18 cellular contexts compared by ENCODE assay signal in genomic region chr1:167546935-167547334, GRCh38. TPM values are rescaled to one million over a fixed set of nuclear protein-coding genes. Genes with fewer than 3 reads are reported as not detected.
DNase-seq lines count a peak whose midpoint lies in the region; ATAC-seq and TF ChIP-seq lines count a peak whose summit lies in the region.
"Had no signal": no experiment of that assay in that cellular context is flagged by ENCODE, and none has a peak within 500 bp of the region (broad histone marks: within the 10 kb centered on the region; RNA-seq: fewer than 3 reads in every experiment).

No MANE protein-coding gene starts in this region.

- POLR2A ChIA-PET in activated CD4-positive, alpha-beta T cell treated with anti-CD3 and anti-CD28 coated beads for 36 hours (lab: Charles Lee): interaction anchor here (0.6 kb wide), 1 partner anchor 157 kb away, joined by 4 read pairs; no protein-coding TSS in a partner anchor

- no peaks in the 10 kb centered on the region for H3K9me3 Mint-ChIP-seq in activated CD4-positive, alpha-beta T cell treated with anti-CD3 and anti-CD28 coated beads for 36 hours (ENCODE audit: low read depth)
- H3K9me3 Mint-ChIP-seq: CD4-positive, alpha-beta memory T cell; H9 had no signal

- H3K4me1 Mint-ChIP-seq in activated CD4-positive, alpha-beta T cell treated with anti-CD3 and anti-CD28 coated beads for 36 hours: peaks cover 28% of the 10 kb centered on the region

- H2AFZ ChIP-seq in Karpas-422 (ENCODE audit: low read length): no peak overlapping the region

- H3K27ac ChIP-seq in Karpas-422 (ENCODE audit: low read length): peak overlapping the region; percentile 88
- H3K27ac ChIP-seq in neutrophil: peak overlapping the region; percentile 93
- no peak overlapping the region for H3K27ac ChIP-seq in right lobe of liver
- H3K27ac ChIP-seq: 22Rv1, C4-2B had no signal

- 25% methylated on average over 1 of the region's 1 CpG for WGBS in right lobe of liver (ENCODE audit: insufficient coverage, low coverage, low lambda C conversion rate, missing lambda C conversion rate)

- no peak overlapping the region for H3K4me2 ChIP-seq in Karpas-422 (ENCODE audit: low read depth, low read length, poor library complexity, severe bottlenecking)
- H3K4me2 ChIP-seq: A549 had no signal

- CTCF ChIA-PET in activated CD4-positive, alpha-beta T cell treated with anti-CD3 and anti-CD28 coated beads for 36 hours (lab: Charles Lee): interaction anchor here (0.6 kb wide), 1 partner anchor 158 kb away, joined by 5 read pairs; no protein-coding TSS in a partner anchor

- no peaks in the 10 kb centered on the region for H3K9me3 ChIP-seq in Karpas-422 (ENCODE audit: low read length)
- no peaks in the 10 kb centered on the region for H3K9me3 ChIP-seq in neutrophil
- no peaks in the 10 kb centered on the region for H3K9me3 ChIP-seq in mucosa of descending colon
- no peaks in the 10 kb centered on the region for H3K9me3 ChIP-seq in right lobe of liver
- H3K9me3 ChIP-seq: A549 had no signal

- H3K36me3 ChIP-seq in Karpas-422 (ENCODE audit: insufficient read depth, low read length) (peaks cover 48% of the 10 kb centered on the region), neutrophil (no peaks in the 10 kb centered on the region), mucosa of descending colon (ENCODE audit: low read depth) (no peaks in the 10 kb centered on the region), right lobe of liver (peaks cover 0 to 24% (median 0%) of the 10 kb centered on the region in 4 donors)

- H4K20me1 ChIP-seq in Karpas-422 (ENCODE audit: insufficient read depth, low read depth, low read length): no peaks in the 10 kb centered on the region; the same call in 1 of the 2 replicates

- H3K4me1 ChIP-seq in Karpas-422 (ENCODE audit: low read length) (peaks cover 94% of the 10 kb centered on the region), neutrophil (ENCODE audit: control insufficient read depth in 1 of 2, insufficient read depth in 1 of 2, low read depth in 1 of 2, low read length in 1 of 2) (peaks cover 70 to 71% of the 10 kb centered on the region in 2 experiments), mucosa of descending colon (ENCODE audit: low read depth) (peaks cover 4% of the 10 kb centered on the region), right lobe of liver (peaks cover 0 to 68% (median 14%) of the 10 kb centered on the region in 4 donors)

- no peak for TF ChIP-seq POLR2A in right lobe of liver (IDR thresholded peaks at IDR 0.05)

- peaks cover 8% of the 10 kb centered on the region for H3K36me3 Mint-ChIP-seq in activated CD4-positive, alpha-beta T cell treated with anti-CD3 and anti-CD28 coated beads for 36 hours (ENCODE audit: low read depth)

- peak overlapping the region; percentile 42 for H3K27ac Mint-ChIP-seq in activated CD4-positive, alpha-beta T cell treated with anti-CD3 and anti-CD28 coated beads for 36 hours
- H3K27ac Mint-ChIP-seq: CD4-positive, alpha-beta memory T cell; H9 had no signal

- no peak overlapping the region for H3K4me3 Mint-ChIP-seq in activated CD4-positive, alpha-beta T cell treated with anti-CD3 and anti-CD28 coated beads for 36 hours
- H3K4me3 Mint-ChIP-seq: CD4-positive, alpha-beta memory T cell; H9 had no signal

- intact Hi-C loops in activated CD4-positive, alpha-beta T cell treated with anti-CD3 and anti-CD28 coated beads for 36 hours (cut with DNase I, micrococcal nuclease): no loop called here
- intact Hi-C loops in mucosa of descending colon (cut with DNase I, micrococcal nuclease): no loop called here
- intact Hi-C loops in right lobe of liver (cut with DNase I): no loop called here

- TF ChIP-seq CTCF in neutrophil (IDR thresholded peaks at IDR 0.05) (no peak), mucosa of descending colon (IDR thresholded peaks at IDR 0.05) (no peak), right lobe of liver (IDR thresholded peaks at IDR 0.05) (no peak)

- H3K27me3 Mint-ChIP-seq in activated CD4-positive, alpha-beta T cell treated with anti-CD3 and anti-CD28 coated beads for 36 hours: no peaks in the 10 kb centered on the region
- H3K27me3 Mint-ChIP-seq: CD4-positive, alpha-beta memory T cell had no signal

- no peak overlapping the region for H3K9ac ChIP-seq in Karpas-422 (ENCODE audit: low read length)

- H3K4me3 ChIP-seq in Karpas-422 (ENCODE audit: low read length) (no peak overlapping the region), neutrophil (ENCODE audit: low read depth in 1 of 2, low read length in 1 of 2) (no peak overlapping the region), mucosa of descending colon (no peak overlapping the region), right lobe of liver (no peak overlapping the region)
- H3K4me3 ChIP-seq: A549 had no signal

- H3K79me2 ChIP-seq in Karpas-422 (ENCODE audit: low read length): peaks cover 44% of the 10 kb centered on the region

- no peak for DNase-seq in activated CD4-positive, alpha-beta T cell treated with anti-CD3 and anti-CD28 coated beads for 36 hours
- DNase-seq in activated CD4-positive, alpha-beta T cell treated with anti-CD3 and anti-CD28 coated beads, Interleukin-2, amount 50 U/mL, for 48 hours: no peak
- no peak for DNase-seq in Karpas-422
- DNase-seq in mucosa of descending colon: no peak
- no peak for DNase-seq in medulla oblongata (ENCODE audit: extremely low spot score)
- DNase-seq in right lobe of liver: no peak
- DNase-seq: AML-193; Calu3; CD4-positive, alpha-beta memory T cell; DMS79 treated with DMSO at 0.1 percent for 48 hours; GF-D8; H9; IMR-90; KBM-7 had no signal

- H3K9me2 ChIP-seq in Karpas-422 (replicated peaks; ENCODE audit: insufficient read depth, low read length): no peaks in the 10 kb centered on the region

- no peak for ATAC-seq in activated CD4-positive, alpha-beta T cell treated with anti-CD3 and anti-CD28 coated beads for 36 hours
- ATAC-seq in mucosa of descending colon: no peak
- ATAC-seq in right lobe of liver: no peak
- ATAC-seq: A549 had no signal

- H3K27me3 ChIP-seq in Karpas-422 (ENCODE audit: low read length) (no peaks in the 10 kb centered on the region), neutrophil (no peaks in the 10 kb centered on the region), right lobe of liver (no peaks in the 10 kb centered on the region)

RNA-seq across cellular contexts. Expression of gene CREG1, which starts 6.6 kb away (rescaled TPM):
- 1 to 10 TPM; 8.8 to 9.4 TPM for total RNA-seq in activated CD4-positive, alpha-beta T cell treated with anti-CD3 and anti-CD28 coated beads for 36 hours
- total RNA-seq in Karpas-422 (2014; rRNA removed; shearing (Covaris generic); ENCODE audit: low replicate concordance): 51.1 and 102 TPM in 2 replicates
- total RNA-seq in mucosa of descending colon: 10 to 100 TPM; 47.8 to 70.6 (median 58.7) TPM
- 100 to 1,000 TPM in 5 of 6 experiments, 10 to 100 TPM in 1; 95.8 to 230 (median 171) TPM for total RNA-seq in right lobe of liver

RNA-seq across cellular contexts. Expression of gene CD247, which starts 28.6 kb away (rescaled TPM):
- total RNA-seq in activated CD4-positive, alpha-beta T cell treated with anti-CD3 and anti-CD28 coated beads for 36 hours: 100 to 1,000 TPM; 149 TPM
- total RNA-seq in Karpas-422 (2014; rRNA removed; shearing (Covaris generic); ENCODE audit: low replicate concordance): 41.3 and 56.1 TPM in 2 replicates
- total RNA-seq in mucosa of descending colon: 1 to 10 TPM; 4.6 to 6.1 (median 4.6) TPM
- total RNA-seq in right lobe of liver: 1 to 10 TPM in 2 of 6 experiments, under 1 TPM in 4; 0.48 to 2.2 (median 0.71) TPM
- total RNA-seq: IMR-90 had no signal

Comparison
In these comparisons a context has a peak if more than half of its experiments do, and no peak if none do; other contexts are left out.
1. H3K27ac ChIP-seq: peak in Karpas-422 (single experiment) and neutrophil (single experiment); none in right lobe of liver (0 of 3).